Comparison of ENCODE assay signal across 3 cellular contexts in the genomic region with DNA sequence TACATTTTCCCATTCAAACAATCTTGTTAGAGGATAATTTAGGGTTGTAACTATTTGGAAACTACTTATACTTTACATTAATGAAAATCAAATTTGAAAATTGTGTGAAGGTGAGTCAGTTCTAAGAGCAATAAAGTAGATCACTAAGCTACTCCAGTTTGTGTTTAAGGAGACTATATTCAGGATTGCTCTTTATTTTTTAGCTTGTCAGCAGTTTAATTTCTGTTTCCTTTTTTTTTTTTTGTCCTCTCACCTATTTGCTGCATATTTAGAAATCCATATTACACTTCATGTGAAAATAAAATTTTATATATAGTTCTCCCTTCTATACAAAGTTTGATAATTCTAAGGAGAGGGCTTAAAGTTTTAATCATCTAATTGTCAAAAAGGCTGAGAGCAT.
TF ChIP-seq lines count a peak whose summit lies in the region.

No MANE protein-coding gene starts in this region.

TF ChIP-seq in HepG2, 621 proteins besides CTCF, POLR2A, EP300 and RAD21:
- TF ChIP-seq MAFK (conservative IDR thresholded peaks at IDR 0.05 in 1 of 2, IDR thresholded peaks at IDR 0.05 in 1 of 2; ENCODE audit: low read length in 2 of 2) (peak; percentile 18 to 77; a peak in 3 of 4 replicates), MEIS1 (CRISPR knock-in tag; IDR thresholded peaks at IDR 0.05; ENCODE audit: borderline replicate concordance) (no peak), MAFF (IDR thresholded peaks at IDR 0.05; ENCODE audit: low read depth, low read length) (peak; percentile 51; the same call in 1 of the 2 replicates), ISX (CRISPR knock-in tag; conservative IDR thresholded peaks at IDR 0.05) (no peak)

TF ChIP-seq in IMR-90, 13 proteins besides CTCF, POLR2A, EP300 and RAD21:
- TF ChIP-seq CHD1 (IDR thresholded peaks at IDR 0.05; ENCODE audit: low read depth, low read length) (no peak), MAFK (IDR thresholded peaks at IDR 0.05; ENCODE audit: low read depth, low read length) (peak; percentile 70)

TF ChIP-seq in K562, 482 proteins besides CTCF, POLR2A, EP300 and RAD21:
- TF ChIP-seq L3MBTL2 (IDR thresholded peaks at IDR 0.05) (no peak), ZNF316 (IDR thresholded peaks at IDR 0.05) (peak; percentile 66), MAFG (tag; conservative IDR thresholded peaks at IDR 0.05) (0 out of 2 replicates have a peak, but pooled peaks have one; percentile 8), C11orf30 (IDR thresholded peaks at IDR 0.05; ENCODE audit: low read depth) (peak; percentile 26; the same call in 1 of the 2 replicates)
